In genomic region chr6:85942844-85943243, GRCh38 we compare ENCODE assay signal across 15 cellular contexts.
"Had no signal": no experiment of that assay in that cellular context is flagged by ENCODE, and none has a peak within 500 bp of the region (broad histone marks: within the 10 kb centered on the region; RNA-seq: fewer than 3 reads in every experiment).

No MANE protein-coding gene starts in this region.

- ATAC-seq: activated CD4-positive, CD25-positive, alpha-beta regulatory T cell treated with anti-CD3 and anti-CD28 coated beads, Interleukin-2, amount 50 U/mL, for 24 hours; activated CD8-positive, alpha-beta memory T cell treated with anti-CD3 and anti-CD28 coated beads, Interleukin-2, amount 10 ng/mL, durations not matched to agents 7 days and 5 days; activated CD8-positive, alpha-beta T cell treated with anti-CD3 and anti-CD28 coated beads for 36 hours; activated naive CD8-positive, alpha-beta T cell treated with anti-CD3 and anti-CD28 coated beads, Interleukin-2, amount 50 U/mL, for 24 hours; gastrocnemius medialis had no signal

- DNase-seq: activated CD4-positive, alpha-beta T cell treated with anti-CD3 and anti-CD28 coated beads, Interleukin-2, amount 10 ng/mL, durations not matched to agents 24 days and 14 days; activated CD8-positive, alpha-beta memory T cell treated with anti-CD3 and anti-CD28 coated beads, Interleukin-2, amount 10 ng/mL, durations not matched to agents 7 days and 5 days; activated CD8-positive, alpha-beta T cell treated with anti-CD3 and anti-CD28 coated beads for 36 hours; activated gamma-delta T cell; activated naive CD4-positive, alpha-beta T cell treated with anti-CD3 and anti-CD28 coated beads, Interleukin-2, amount 50 U/mL, for 16 hours; activated naive CD8-positive, alpha-beta T cell treated with anti-CD3 and anti-CD28 coated beads, Interleukin-2, amount 50 U/mL, for 24 hours; activated T-cell treated with anti-CD3 and anti-CD28 coated beads for 4 hours; cortex of kidney; endodermal cell; esophagus squamous epithelium; gastrocnemius medialis; hippocampal formation; left ventricle myocardium inferior; stimulated activated CD4-positive, alpha-beta T cell treated with anti-CD3 and anti-CD28 coated beads, Interleukin-4, amount 100 ng/mL, for 1 hour had no signal
